ENCODE assay signal across 31 cellular contexts in the genomic region with DNA sequence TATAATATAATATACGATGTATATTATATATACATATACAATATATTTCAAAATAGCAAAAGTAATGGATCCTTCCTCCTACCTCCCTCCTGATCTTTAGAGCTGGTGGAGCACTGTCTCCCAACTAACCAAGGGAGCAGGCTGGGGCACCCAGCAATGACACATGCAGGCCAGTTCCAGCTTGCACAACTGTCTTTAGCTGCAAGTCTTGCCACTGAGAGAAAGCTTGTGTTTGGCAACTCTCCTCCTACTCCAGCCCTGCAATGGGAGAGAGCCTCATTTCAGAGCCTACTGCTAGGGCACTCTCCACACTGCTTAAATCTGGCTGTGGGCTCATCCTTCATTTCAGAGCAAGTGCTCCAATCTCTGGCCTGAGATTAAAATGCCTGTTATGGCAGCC.
"Had no signal": no experiment of that assay in that cellular context is flagged by ENCODE, and none has a peak within 500 bp of the region (broad histone marks: within the 10 kb centered on the region; RNA-seq: fewer than 3 reads in every experiment).

No MANE protein-coding gene starts in this region.

- H3K36me3 Mint-ChIP-seq: activated CD4-positive, alpha-beta memory T cell treated with anti-CD3 and anti-CD28 coated beads for 36 hours; mesothelial cell of epicardium; naive B cell; stimulated activated effector memory CD8-positive, alpha-beta T cell treated with anti-CD3 and anti-CD28 coated beads, Interleukin-12 subunit alpha, Interleukin-12 subunit beta, amount 100 ng/mL, for 72 hours had no signal

- DNase-seq: activated CD4-positive, alpha-beta memory T cell treated with anti-CD3 and anti-CD28 coated beads for 36 hours; activated CD4-positive, alpha-beta T cell treated with anti-CD3 and anti-CD28 coated beads, Interleukin-2, amount 10 ng/mL, durations not matched to agents 24 days and 14 days; activated CD8-positive, alpha-beta memory T cell treated with anti-CD3 and anti-CD28 coated beads, Interleukin-2, amount 50 U/mL, for 4 hours; activated gamma-delta T cell; activated naive CD4-positive, alpha-beta T cell treated with anti-CD3 and anti-CD28 coated beads, Interleukin-2, amount 50 U/mL, for 16 hours; activated T-cell treated with anti-CD3 and anti-CD28 coated beads, Interleukin-2, amount 50 U/mL, for 1 hour; amygdala; endodermal cell; gastrocnemius medialis; glutamatergic neuron; islet precursor cell; left cardiac atrium; left ventricle myocardium superior; naive B cell; nephron progenitor cell; nucleus accumbens; pancreas; retina; stimulated activated CD4-positive, alpha-beta T cell treated with anti-CD3 and anti-CD28 coated beads, Interleukin-4, amount 100 ng/mL, for 24 hours; trophoblast cell had no signal

- H3K9me3 Mint-ChIP-seq: activated CD4-positive, alpha-beta memory T cell treated with anti-CD3 and anti-CD28 coated beads for 36 hours; activated CD4-positive, alpha-beta T cell treated with anti-CD3 and anti-CD28 coated beads, Interleukin-2, amount 10 ng/mL, durations not matched to agents 24 days and 14 days; dendritic cell treated with granulocyte-macrophage colony-stimulating factor and Interleukin-4, amounts not matched to agents 40 ng/mL and 50 ng/mL, for 4 days; endodermal cell; mesothelial cell of epicardium; nephron progenitor cell; stimulated activated naive CD8-positive, alpha-beta T cell treated with anti-CD3 and anti-CD28 coated beads, Interleukin-15, Interleukin-2, amounts not matched to agents 100 ng/mL and 50 ng/mL, for 24 hours had no signal

- H3K4me3 ChIP-seq: gastrocnemius medialis, pancreas, prostate gland, skin epidermis, thoracic aorta had no signal

- H3K4me1 Mint-ChIP-seq: activated CD4-positive, alpha-beta T cell treated with anti-CD3 and anti-CD28 coated beads, Interleukin-2, amount 10 ng/mL, durations not matched to agents 24 days and 14 days; central memory CD8-positive, alpha-beta T cell; endodermal cell; mesothelial cell of epicardium; naive B cell; nephron progenitor cell; stimulated activated effector memory CD8-positive, alpha-beta T cell treated with anti-CD3 and anti-CD28 coated beads, Interleukin-12 subunit alpha, Interleukin-12 subunit beta, amount 100 ng/mL, for 72 hours had no signal

- H3K9me3 ChIP-seq: gastrocnemius medialis, pancreas, prostate gland, thoracic aorta had no signal

- H3K27ac Mint-ChIP-seq: activated CD4-positive, alpha-beta memory T cell treated with anti-CD3 and anti-CD28 coated beads for 36 hours; activated CD4-positive, alpha-beta T cell treated with anti-CD3 and anti-CD28 coated beads, Interleukin-2, amount 10 ng/mL, durations not matched to agents 24 days and 14 days; dendritic cell treated with granulocyte-macrophage colony-stimulating factor and Interleukin-4, amounts not matched to agents 40 ng/mL and 50 ng/mL, for 4 days; endodermal cell; mesothelial cell of epicardium; nephron progenitor cell; stimulated activated effector memory CD8-positive, alpha-beta T cell treated with anti-CD3 and anti-CD28 coated beads, Interleukin-12 subunit alpha, Interleukin-12 subunit beta, amount 100 ng/mL, for 72 hours; stimulated activated naive CD8-positive, alpha-beta T cell treated with anti-CD3 and anti-CD28 coated beads, Interleukin-15, Interleukin-2, amounts not matched to agents 100 ng/mL and 50 ng/mL, for 24 hours had no signal

- ATAC-seq: activated CD4-positive, CD25-positive, alpha-beta regulatory T cell treated with anti-CD3 and anti-CD28 coated beads, Interleukin-2, amount 50 U/mL, for 24 hours; gastrocnemius medialis; left cardiac atrium; left ventricle myocardium superior; pancreas; sciatic nerve; stimulated activated effector memory CD8-positive, alpha-beta T cell treated with anti-CD3 and anti-CD28 coated beads, Interleukin-12 subunit alpha, Interleukin-12 subunit beta, amount 100 ng/mL, for 72 hours had no signal

- H3K36me3 ChIP-seq: gastrocnemius medialis, pancreas, prostate gland, thoracic aorta had no signal

- H3K27me3 Mint-ChIP-seq: activated CD4-positive, alpha-beta memory T cell treated with anti-CD3 and anti-CD28 coated beads for 36 hours; activated CD4-positive, alpha-beta T cell treated with anti-CD3 and anti-CD28 coated beads, Interleukin-2, amount 10 ng/mL, durations not matched to agents 24 days and 14 days; central memory CD8-positive, alpha-beta T cell; dendritic cell treated with granulocyte-macrophage colony-stimulating factor and Interleukin-4, amounts not matched to agents 40 ng/mL and 50 ng/mL, for 4 days; naive B cell; stimulated activated naive CD8-positive, alpha-beta T cell treated with anti-CD3 and anti-CD28 coated beads, Interleukin-15, Interleukin-2, amounts not matched to agents 100 ng/mL and 50 ng/mL, for 24 hours had no signal

- H3K4me1 ChIP-seq: gastrocnemius medialis, pancreas, prostate gland had no signal

- H3K27me3 ChIP-seq: gastrocnemius medialis, pancreas had no signal

- H3K4me3 Mint-ChIP-seq: activated CD4-positive, alpha-beta memory T cell treated with anti-CD3 and anti-CD28 coated beads for 36 hours; activated CD4-positive, alpha-beta T cell treated with anti-CD3 and anti-CD28 coated beads, Interleukin-2, amount 10 ng/mL, durations not matched to agents 24 days and 14 days; central memory CD8-positive, alpha-beta T cell; dendritic cell treated with granulocyte-macrophage colony-stimulating factor and Interleukin-4, amounts not matched to agents 40 ng/mL and 50 ng/mL, for 4 days; endodermal cell; mesothelial cell of epicardium; nephron progenitor cell; stimulated activated effector memory CD8-positive, alpha-beta T cell treated with anti-CD3 and anti-CD28 coated beads, Interleukin-12 subunit alpha, Interleukin-12 subunit beta, amount 100 ng/mL, for 72 hours; stimulated activated naive CD8-positive, alpha-beta T cell treated with anti-CD3 and anti-CD28 coated beads, Interleukin-15, Interleukin-2, amounts not matched to agents 100 ng/mL and 50 ng/mL, for 24 hours had no signal

- H3K27ac ChIP-seq: gastrocnemius medialis, pancreas, prostate gland, skin epidermis, thoracic aorta, VCaP had no signal
